In genomic region chr1:177873238-177873637, GRCh38 we compare ENCODE assay signal across 12 cellular contexts.
DNase-seq lines count a peak whose midpoint lies in the region; ATAC-seq and TF ChIP-seq lines count a peak whose summit lies in the region.
"Had no signal": no experiment of that assay in that cellular context is flagged by ENCODE, and none has a peak within 500 bp of the region (broad histone marks: within the 10 kb centered on the region; RNA-seq: fewer than 3 reads in every experiment).

No MANE protein-coding gene starts in this region.

- peaks cover 0 to 12% (median 0%) of the 10 kb centered on the region in 4 donors for H3K4me1 ChIP-seq in right lobe of liver
- no peaks in the 10 kb centered on the region for H3K4me1 ChIP-seq in vagina
- H3K4me1 ChIP-seq in CD4-positive, alpha-beta memory T cell (ENCODE audit: insufficient read depth, low read length) = no peaks in the 10 kb centered on the region
- H3K4me1 ChIP-seq in left ventricle myocardium inferior = no peaks in the 10 kb centered on the region
- H3K4me1 ChIP-seq: spleen had no signal

- no peaks in the 10 kb centered on the region for H3K27me3 Mint-ChIP-seq in CD4-positive, alpha-beta memory T cell

- H3K36me3 ChIP-seq in brain microvascular endothelial cell (replicated peaks) (no peaks in the 10 kb centered on the region), right lobe of liver (no peaks in the 10 kb centered on the region), vagina (no peaks in the 10 kb centered on the region), left ventricle myocardium inferior (no peaks in the 10 kb centered on the region)
- no peaks in the 10 kb centered on the region for H3K36me3 ChIP-seq in CD4-positive, alpha-beta memory T cell (ENCODE audit: insufficient read depth, low read length)
- H3K36me3 ChIP-seq: spleen had no signal

- TF ChIP-seq POLR2A in right lobe of liver (IDR thresholded peaks at IDR 0.05) (no peak), vagina (IDR thresholded peaks at IDR 0.05) (no peak)

- 33% methylated on average over 5 of the region's 5 CpGs for WGBS in right lobe of liver (ENCODE audit: insufficient coverage, low coverage, low lambda C conversion rate, missing lambda C conversion rate)

- intact Hi-C loops in right lobe of liver (cut with DNase I) (no loop called here), vagina (cut with DNase I) (no loop called here), left ventricle myocardium inferior (cut with micrococcal nuclease) (no loop called here)
- intact Hi-C loops in CD4-positive, alpha-beta memory T cell (cut with micrococcal nuclease) = no loop called here

- ATAC-seq in right lobe of liver = peak; percentile 30 to 76 (median 62)

- DNase-seq in AG09319 (ENCODE audit: extremely low read depth, low read depth) (peak; percentile 61), LHCN-M2 (ENCODE audit: low read depth) (peak; percentile 94), brain microvascular endothelial cell (peak; percentile 85), right lobe of liver (no peak), vagina (ENCODE audit: extremely low spot score in 2 of 2) (no peak), NCI-H1105 (lab: John Stamatoyannopoulos, UW) (no peak), left ventricle myocardium inferior (no peak)
- no peak for DNase-seq in CD4-positive, alpha-beta memory T cell
- DNase-seq: DMS79, left cardiac atrium, spleen had no signal

- H3K36me3 Mint-ChIP-seq in CD4-positive, alpha-beta memory T cell = no peaks in the 10 kb centered on the region

- in situ Hi-C loops in brain microvascular endothelial cell (cut with HindIII; ENCODE audit: low pct_ligation_motif_present, low sequenced_read_pairs) = no loop called here

- H3K27ac ChIP-seq in brain microvascular endothelial cell (no peak overlapping the region), right lobe of liver (no peak overlapping the region), vagina (no peak overlapping the region), left ventricle myocardium inferior (replicated peaks) (no peak overlapping the region)
- no peak overlapping the region for H3K27ac ChIP-seq in CD4-positive, alpha-beta memory T cell (ENCODE audit: low read depth, low read length)
- H3K27ac ChIP-seq: coronary artery, spleen had no signal

- peaks cover 0 to 10% (median 6%) of the 10 kb centered on the region in 8 donors for H3K9me3 Mint-ChIP-seq in CD4-positive, alpha-beta memory T cell

- POLR2A ChIA-PET in CD4-positive, alpha-beta memory T cell (lab: Charles Lee; ENCODE audit: partially characterized antibody) = no interaction called here

- CTCF ChIA-PET in CD4-positive, alpha-beta memory T cell (lab: Charles Lee; ENCODE audit: partially characterized antibody) = no interaction called here

- no peak overlapping the region for H3K27ac Mint-ChIP-seq in CD4-positive, alpha-beta memory T cell

- no peak for TF ChIP-seq CTCF in AG09319 (IDR thresholded peaks at IDR 0.05; ENCODE audit: low read depth, low read length)
- no peak for TF ChIP-seq CTCF in brain microvascular endothelial cell (IDR thresholded peaks at IDR 0.05; ENCODE audit: low read depth, low read length, missing control alignments)
- TF ChIP-seq CTCF in right lobe of liver (IDR thresholded peaks at IDR 0.05) = no peak
- no peak for TF ChIP-seq CTCF in vagina (IDR thresholded peaks at IDR 0.05)
- no peak for TF ChIP-seq CTCF in left ventricle myocardium inferior (IDR thresholded peaks at IDR 0.05; ENCODE audit: borderline replicate concordance)

- H3K9me3 ChIP-seq in right lobe of liver (no peaks in the 10 kb centered on the region), vagina (no peaks in the 10 kb centered on the region), left ventricle myocardium inferior (replicated peaks) (no peaks in the 10 kb centered on the region)
- H3K9me3 ChIP-seq in CD4-positive, alpha-beta memory T cell (ENCODE audit: control insufficient read depth in 1 of 2, low read length in 2 of 2) = no peaks in the 10 kb centered on the region

- no peaks in the 10 kb centered on the region for H3K27me3 ChIP-seq in brain microvascular endothelial cell (replicated peaks)
- H3K27me3 ChIP-seq in right lobe of liver = no peaks in the 10 kb centered on the region
- no peaks in the 10 kb centered on the region for H3K27me3 ChIP-seq in vagina
- no peaks in the 10 kb centered on the region for H3K27me3 ChIP-seq in CD4-positive, alpha-beta memory T cell (ENCODE audit: insufficient read depth, low read length)
- peaks cover 50% of the 10 kb centered on the region for H3K27me3 ChIP-seq in left ventricle myocardium inferior (ENCODE audit: low read depth)

- no peak overlapping the region for H3K4me3 ChIP-seq in brain microvascular endothelial cell (ENCODE audit: low read depth, low read length)
- H3K4me3 ChIP-seq in right lobe of liver = no peak overlapping the region
- H3K4me3 ChIP-seq in vagina = no peak overlapping the region
- no peak overlapping the region for H3K4me3 ChIP-seq in CD4-positive, alpha-beta memory T cell (ENCODE audit: low read length in 2 of 2)
- H3K4me3 ChIP-seq in left ventricle myocardium inferior = no peak overlapping the region
- H3K4me3 ChIP-seq: coronary artery, spleen had no signal

- no peaks in the 10 kb centered on the region for H3K4me1 Mint-ChIP-seq in CD4-positive, alpha-beta memory T cell

- no peak overlapping the region for H3K4me3 Mint-ChIP-seq in CD4-positive, alpha-beta memory T cell

Comparison
In these comparisons a context has a peak if more than half of its experiments do, and no peak if none do; other contexts are left out.
1. DNase-seq: peak in AG09319 (single experiment), LHCN-M2 (single experiment) and brain microvascular endothelial cell (single experiment); none in right lobe of liver (0 of 3), vagina (0 of 2), CD4-positive, alpha-beta memory T cell (0 of 5), NCI-H1105 (single experiment) and left ventricle myocardium inferior (single experiment).